17 cellular contexts compared by ENCODE assay signal in genomic region chr11:117563556-117563955, GRCh38.
DNase-seq lines count a peak whose midpoint lies in the region; ATAC-seq, FAIRE-seq and TF ChIP-seq lines count a peak whose summit lies in the region.
"Had no signal": no experiment of that assay in that cellular context is flagged by ENCODE, and none has a peak within 500 bp of the region (broad histone marks: within the 10 kb centered on the region; RNA-seq: fewer than 3 reads in every experiment).

No MANE protein-coding gene starts in this region.

- no peak for TF ChIP-seq CTCF in spleen (IDR thresholded peaks at IDR 0.05 in 8 of 11, conservative IDR thresholded peaks at IDR 0.05 in 3 of 11)

- no peaks in the 10 kb centered on the region for H3K4me1 ChIP-seq in spleen

- H3K4me1 Mint-ChIP-seq in activated T-helper 2 cell treated with anti-CD3 and anti-CD28 coated beads, Interferon-gamma antibody, Interleukin-2, Interleukin-4, amounts not matched to agents 10 μg/mL and 5 μg/mL and 100 μg/mL, durations not matched to agents 14 hours and 24 hours and 36 hours (ENCODE audit: low read depth), result no peaks in the 10 kb centered on the region

- no peaks in the 10 kb centered on the region for H3K36me3 Mint-ChIP-seq in activated T-helper 2 cell treated with anti-CD3 and anti-CD28 coated beads, Interferon-gamma antibody, Interleukin-2, Interleukin-4, amounts not matched to agents 10 μg/mL and 5 μg/mL and 100 μg/mL, durations not matched to agents 14 hours and 24 hours and 36 hours (ENCODE audit: low read depth)
- H3K36me3 Mint-ChIP-seq: CD4-positive, CD25-positive, alpha-beta regulatory T cell had no signal

- H3K27ac ChIP-seq in cingulate gyrus (ENCODE audit: low read depth, low read length) (peak overlapping the region; percentile 34), spleen (no peak overlapping the region)
- H3K27ac ChIP-seq: BLaER1 treated with 17β-estradiol and CSF1 and Interleukin-3, amounts not matched to agents 10 nM and 100 nM had no signal

- no peaks in the 10 kb centered on the region for H3K9me3 ChIP-seq in spleen
- H3K9me3 ChIP-seq: BLaER1 treated with 17β-estradiol and CSF1 and Interleukin-3, amounts not matched to agents 10 nM and 100 nM had no signal

- TF ChIP-seq POLR2A in spleen (IDR thresholded peaks at IDR 0.05), result no peak

- H3K27ac Mint-ChIP-seq in activated T-helper 2 cell treated with anti-CD3 and anti-CD28 coated beads, Interferon-gamma antibody, Interleukin-2, Interleukin-4, amounts not matched to agents 10 μg/mL and 5 μg/mL and 100 μg/mL, durations not matched to agents 14 hours and 24 hours and 36 hours, result no peak overlapping the region
- H3K27ac Mint-ChIP-seq: CD4-positive, CD25-positive, alpha-beta regulatory T cell; HFFc6 had no signal

- H3K27me3 Mint-ChIP-seq in activated T-helper 2 cell treated with anti-CD3 and anti-CD28 coated beads, Interferon-gamma antibody, Interleukin-2, Interleukin-4, amounts not matched to agents 10 μg/mL and 5 μg/mL and 100 μg/mL, durations not matched to agents 14 hours and 24 hours and 36 hours (ENCODE audit: low read depth), result no peaks in the 10 kb centered on the region

- H3K9me3 Mint-ChIP-seq in activated T-helper 2 cell treated with anti-CD3 and anti-CD28 coated beads, Interferon-gamma antibody, Interleukin-2, Interleukin-4, amounts not matched to agents 10 μg/mL and 5 μg/mL and 100 μg/mL, durations not matched to agents 14 hours and 24 hours and 36 hours, result no peaks in the 10 kb centered on the region
- H3K9me3 Mint-ChIP-seq: HFFc6 had no signal

- intact Hi-C loops in spleen (cut with DNase I; ENCODE audit: low total_unique reads), result no loop called here
- intact Hi-C loops in activated T-helper 2 cell treated with anti-CD3 and anti-CD28 coated beads, Interferon-gamma antibody, Interleukin-2, Interleukin-4, amounts not matched to agents 10 μg/mL and 5 μg/mL and 100 μg/mL, durations not matched to agents 14 hours and 24 hours and 36 hours (cut with micrococcal nuclease), result no loop called here

- no peak overlapping the region for H3K4me3 ChIP-seq in spleen
- H3K4me3 ChIP-seq: BLaER1 treated with 17β-estradiol and CSF1 and Interleukin-3, amounts not matched to agents 10 nM and 100 nM had no signal

- FAIRE-seq in GM19239 (lab: Jason Lieb, UNC), result no peak
- FAIRE-seq: HepG2 had no signal

- no peak for ATAC-seq in HG03439 (IDR thresholded peaks at IDR 0.05; ENCODE audit: unreplicated experiment)
- no peak for ATAC-seq in HG03457 (IDR thresholded peaks at IDR 0.05; ENCODE audit: unreplicated experiment)
- ATAC-seq: HepG2 had no signal

- no peaks in the 10 kb centered on the region for H3K36me3 ChIP-seq in spleen
- H3K36me3 ChIP-seq: BLaER1 treated with 17β-estradiol and CSF1 and Interleukin-3, amounts not matched to agents 10 nM and 100 nM had no signal

- no peaks in the 10 kb centered on the region for H3K27me3 ChIP-seq in spleen (replicated peaks in 1 of 7)
- H3K27me3 ChIP-seq: BLaER1 treated with 17β-estradiol and CSF1 and Interleukin-3, amounts not matched to agents 10 nM and 100 nM had no signal

- 89 to 95% (median 90%) methylated on average over 7 of the region's 7 CpGs for WGBS in spleen, 5 donors

- DNase-seq in Ammon's horn (ENCODE audit: low spot score) (peak; percentile 45), midbrain (lab: John Stamatoyannopoulos, UW) (peak; percentile 40), spleen (peak; percentile 18), GM19239 (ENCODE audit: insufficient read length, low spot score) (no peak)
- no peak for DNase-seq in activated T-helper 2 cell treated with anti-CD3 and anti-CD28 coated beads, Interferon-gamma antibody, Interleukin-2, Interleukin-4, amounts not matched to agents 10 μg/mL and 5 μg/mL and 100 μg/mL, durations not matched to agents 14 hours and 24 hours and 36 hours (ENCODE audit: low spot score)
- DNase-seq: 8988T; AML-193; CD4-positive, CD25-positive, alpha-beta regulatory T cell; DMS53; GF-D8; HCEC 1CT; HFFc6 had no signal

- H3K4me3 Mint-ChIP-seq in activated T-helper 2 cell treated with anti-CD3 and anti-CD28 coated beads, Interferon-gamma antibody, Interleukin-2, Interleukin-4, amounts not matched to agents 10 μg/mL and 5 μg/mL and 100 μg/mL, durations not matched to agents 14 hours and 24 hours and 36 hours (ENCODE audit: low read depth), result no peak overlapping the region
- H3K4me3 Mint-ChIP-seq: CD4-positive, CD25-positive, alpha-beta regulatory T cell; HFFc6 had no signal

Comparison
In these comparisons a context has a peak if more than half of its experiments do, and no peak if none do; other contexts are left out.
1. DNase-seq: peak in Ammon's horn (single experiment), midbrain (single experiment) and spleen (single experiment); none in GM19239 (single experiment) and activated T-helper 2 cell treated with anti-CD3 and anti-CD28 coated beads, Interferon-gamma antibody, Interleukin-2, Interleukin-4, amounts not matched to agents 10 μg/mL and 5 μg/mL and 100 μg/mL, durations not matched to agents 14 hours and 24 hours and 36 hours (single experiment).